ENCODE assay signal across 8 cellular contexts in genomic region chr19:36573948-36574726, GRCh38. TPM values are rescaled to one million over a fixed set of nuclear protein-coding genes. Genes with fewer than 3 reads are reported as not detected.
DNase-seq lines count a peak whose midpoint lies in the region; ATAC-seq and TF ChIP-seq lines count a peak whose summit lies in the region.

No MANE protein-coding gene starts in this region.

- TF ChIP-seq CTCF in fibroblast of lung (conservative IDR thresholded peaks at IDR 0.05 in 1 of 2, IDR thresholded peaks at IDR 0.05 in 1 of 2; ENCODE audit: low read depth in 1 of 2, low read length in 2 of 2): no peak
- no peak for TF ChIP-seq CTCF in neutrophil (IDR thresholded peaks at IDR 0.05)

- H3K79me2 ChIP-seq in fibroblast of lung (ENCODE audit: control insufficient read depth, insufficient read depth, low read length): peaks cover 17% of the 10 kb centered on the region

- H3K4me1 ChIP-seq in fibroblast of lung (ENCODE audit: control insufficient read depth, extremely low read depth, insufficient read depth, low read length): no peaks in the 10 kb centered on the region
- peaks cover 17 to 18% of the 10 kb centered on the region in 2 experiments for H3K4me1 ChIP-seq in neutrophil (ENCODE audit: control insufficient read depth in 1 of 2, insufficient read depth in 1 of 2, low read depth in 1 of 2, low read length in 1 of 2)

- peak; percentile 51 for ATAC-seq in SK-N-SH treated with all-trans-retinoic acid at 6 μM for 48 hours
- no peak for ATAC-seq in HG02870 (IDR thresholded peaks at IDR 0.05; ENCODE audit: unreplicated experiment)
- ATAC-seq in GM21723 (IDR thresholded peaks at IDR 0.05; ENCODE audit: unreplicated experiment): no peak

- H3K4me3 Mint-ChIP-seq in activated T-cell treated with anti-CD3 and anti-CD28 coated beads, Interleukin-2, amount 50 U/mL, for 24 hours: peak overlapping the region; percentile 96

- H3K27ac ChIP-seq in fibroblast of lung (ENCODE audit: insufficient read depth, low read length): peak overlapping the region; percentile 67
- peak overlapping the region; percentile 67 for H3K27ac ChIP-seq in neutrophil

- H3K4me3 ChIP-seq in fibroblast of lung (replicated peaks in 1 of 4; ENCODE audit: control extremely low read depth in 1 of 4, insufficient read depth in 1 of 4, low read depth in 3 of 4, low read length in 4 of 4) (peak overlapping the region; percentile 46 to 93 (median 76)), neutrophil (ENCODE audit: low read depth in 1 of 2, low read length in 1 of 2) (peak overlapping the region; percentile 78 to 84)

- H3K4me2 ChIP-seq in fibroblast of lung (ENCODE audit: extremely low read depth, insufficient read depth, low read length): peak overlapping the region; percentile 99

- no peaks in the 10 kb centered on the region for H4K20me1 ChIP-seq in fibroblast of lung (ENCODE audit: control insufficient read depth, extremely low read depth, insufficient read depth, low read length)

- H3K9me3 Mint-ChIP-seq in activated T-cell treated with anti-CD3 and anti-CD28 coated beads, Interleukin-2, amount 50 U/mL, for 24 hours: peaks cover 39% of the 10 kb centered on the region

- H3K27ac Mint-ChIP-seq in activated T-cell treated with anti-CD3 and anti-CD28 coated beads, Interleukin-2, amount 50 U/mL, for 24 hours: peak overlapping the region; percentile 94

- no peaks in the 10 kb centered on the region for H3K27me3 Mint-ChIP-seq in activated T-cell treated with anti-CD3 and anti-CD28 coated beads, Interleukin-2, amount 50 U/mL, for 24 hours

- peaks cover 33% of the 10 kb centered on the region for H3K4me1 Mint-ChIP-seq in activated T-cell treated with anti-CD3 and anti-CD28 coated beads, Interleukin-2, amount 50 U/mL, for 24 hours (ENCODE audit: low read depth)

- peak overlapping the region; percentile 32 for H2AFZ ChIP-seq in fibroblast of lung (ENCODE audit: low read length)

- H3K9ac ChIP-seq in fibroblast of lung (ENCODE audit: insufficient read depth, low read length): peak overlapping the region; percentile 87

- H3K36me3 Mint-ChIP-seq in activated T-cell treated with anti-CD3 and anti-CD28 coated beads, Interleukin-2, amount 50 U/mL, for 24 hours (ENCODE audit: low read depth): peaks cover 92% of the 10 kb centered on the region

- H3K27me3 ChIP-seq in fibroblast of lung (ENCODE audit: control insufficient read depth, insufficient read depth, low read length) (no peaks in the 10 kb centered on the region), neutrophil (no peaks in the 10 kb centered on the region)

- H3K9me3 ChIP-seq in fibroblast of lung (ENCODE audit: control insufficient read depth, insufficient read depth, low read depth, low read length) (no peaks in the 10 kb centered on the region), neutrophil (no peaks in the 10 kb centered on the region)

- DNase-seq in activated T-cell treated with anti-CD3 and anti-CD28 coated beads, Interleukin-2, amount 50 U/mL, for 24 hours: no peak
- no peak for DNase-seq in activated T-cell treated with anti-CD3 and anti-CD28 coated beads, Interleukin-2, amount 50 U/mL, for 48 hours
- DNase-seq in fibroblast of lung (ENCODE audit: low read depth in 2 of 2): peak; percentile 28 to 58
- DNase-seq in NCI-H2196 treated with DMSO at 0.1 percent for 48 hours (lab: John Stamatoyannopoulos, UW; ENCODE audit: unreplicated experiment): no peak

- peaks cover 5% of the 10 kb centered on the region for H3K36me3 ChIP-seq in fibroblast of lung (ENCODE audit: control insufficient read depth, insufficient read depth, low read length)
- peaks cover 14% of the 10 kb centered on the region for H3K36me3 ChIP-seq in neutrophil

TF ChIP-seq in SK-N-SH treated with all-trans-retinoic acid at 6 μM for 48 hours, 23 proteins besides CTCF, POLR2A, EP300 and RAD21:
- no peak for TF ChIP-seq OSR1 (CRISPR knock-in tag; IDR thresholded peaks at IDR 0.05)
- no peak for TF ChIP-seq ZFP30 (CRISPR knock-in tag; IDR thresholded peaks at IDR 0.05)
- TF ChIP-seq, protein P1, sequence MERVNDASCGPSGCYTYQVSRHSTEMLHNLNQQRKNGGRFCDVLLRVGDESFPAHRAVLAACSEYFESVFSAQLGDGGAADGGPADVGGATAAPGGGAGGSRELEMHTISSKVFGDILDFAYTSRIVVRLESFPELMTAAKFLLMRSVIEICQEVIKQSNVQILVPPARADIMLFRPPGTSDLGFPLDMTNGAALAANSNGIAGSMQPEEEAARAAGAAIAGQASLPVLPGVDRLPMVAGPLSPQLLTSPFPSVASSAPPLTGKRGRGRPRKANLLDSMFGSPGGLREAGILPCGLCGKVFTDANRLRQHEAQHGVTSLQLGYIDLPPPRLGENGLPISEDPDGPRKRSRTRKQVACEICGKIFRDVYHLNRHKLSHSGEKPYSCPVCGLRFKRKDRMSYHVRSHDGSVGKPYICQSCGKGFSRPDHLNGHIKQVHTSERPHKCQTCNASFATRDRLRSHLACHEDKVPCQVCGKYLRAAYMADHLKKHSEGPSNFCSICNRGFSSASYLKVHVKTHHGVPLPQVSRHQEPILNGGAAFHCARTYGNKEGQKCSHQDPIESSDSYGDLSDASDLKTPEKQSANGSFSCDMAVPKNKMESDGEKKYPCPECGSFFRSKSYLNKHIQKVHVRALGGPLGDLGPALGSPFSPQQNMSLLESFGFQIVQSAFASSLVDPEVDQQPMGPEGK (CRISPR knock-in tag; IDR thresholded peaks at IDR 0.05; ENCODE audit: borderline replicate concordance): no peak
- no peak for TF ChIP-seq ZFP3 (CRISPR knock-in tag; IDR thresholded peaks at IDR 0.05)

RNA-seq across cellular contexts. Expression of gene ZNF529, which starts 1.0 kb away (rescaled TPM):
- total RNA-seq in fibroblast of lung: 10.2 and 10.8 TPM in 2 replicates
- 5.5 and 7.7 TPM in 2 replicates for polyA plus RNA-seq in fibroblast of lung
- 3.4 and 4.4 TPM in 2 replicates for polyA plus RNA-seq in fibroblast of lung (2012)
- polyA minus RNA-seq in fibroblast of lung (ENCODE audit: low replicate concordance): 4.3 and 4.5 TPM in 2 replicates

RNA-seq across cellular contexts. Expression of gene ZNF382, which starts 31.0 kb away (rescaled TPM):
- 13.4 and 16.0 TPM in 2 replicates for total RNA-seq in fibroblast of lung
- polyA plus RNA-seq in fibroblast of lung: 0.77 and 1.0 TPM in 2 replicates
- 1.9 and 2.6 TPM in 2 replicates for polyA plus RNA-seq in fibroblast of lung (2012)
- 1.4 and 3.9 TPM in 2 replicates for polyA minus RNA-seq in fibroblast of lung (ENCODE audit: low replicate concordance)

RNA-seq across cellular contexts. Expression of gene ZNF260, which starts 46.1 kb away (rescaled TPM):
- 17.5 and 21.3 TPM in 2 replicates for total RNA-seq in fibroblast of lung
- polyA plus RNA-seq in fibroblast of lung: 8.2 and 9.4 TPM in 2 replicates
- 6.2 and 9.1 TPM in 2 replicates for polyA plus RNA-seq in fibroblast of lung (2012)
- polyA minus RNA-seq in fibroblast of lung (ENCODE audit: low replicate concordance): 2.3 and 29.9 TPM in 2 replicates

Comparison
In these comparisons a context has a peak if more than half of its experiments do, and no peak if none do; other contexts are left out.
1. DNase-seq: peak in fibroblast of lung (2 of 2); none in activated T-cell treated with anti-CD3 and anti-CD28 coated beads, Interleukin-2, amount 50 U/mL, for 24 hours (single experiment), activated T-cell treated with anti-CD3 and anti-CD28 coated beads, Interleukin-2, amount 50 U/mL, for 48 hours (0 of 2) and NCI-H2196 treated with DMSO at 0.1 percent for 48 hours (single experiment).